19 cellular contexts compared by ENCODE assay signal in genomic region chr7:116569737-116570136, GRCh38. TPM values are rescaled to one million over a fixed set of nuclear protein-coding genes. Genes with fewer than 3 reads are reported as not detected.
A peak's percentile ranks its signal among the peaks of the same experiment; 100 is the strongest.
DNase-seq lines count a peak whose midpoint lies in the region; ATAC-seq and TF ChIP-seq lines count a peak whose summit lies in the region.
"Had no signal": no experiment of that assay in that cellular context is flagged by ENCODE, and none has a peak within 500 bp of the region (broad histone marks: within the 10 kb centered on the region; RNA-seq: fewer than 3 reads in every experiment).

No MANE protein-coding gene starts in this region.

- peak overlapping the region; percentile 99 for H4K5ac ChIP-seq in IMR-90 (ENCODE audit: low read depth, low read length)

- H3K27ac ChIP-seq in IMR-90 (ENCODE audit: insufficient read depth, low read length): peak overlapping the region; percentile 80
- peak overlapping the region; percentile 76 for H3K27ac ChIP-seq in brain microvascular endothelial cell

- peak; percentile 78 for ATAC-seq in IMR-90 (ENCODE audit: low read depth)
- no peak for ATAC-seq in HG03159 (IDR thresholded peaks at IDR 0.05; ENCODE audit: unreplicated experiment)
- ATAC-seq: activated T-cell treated with anti-CD3 and anti-CD28 coated beads, Interleukin-2, amount 50 U/mL, for 72 hours had no signal

- H3K4me3 ChIP-seq in AG09309 (ENCODE audit: control insufficient read depth, low read depth, low read length): no peak overlapping the region
- H3K4me3 ChIP-seq in IMR-90 (ENCODE audit: insufficient read depth, low read depth, low read length): no peak overlapping the region
- H3K4me3 ChIP-seq in brain microvascular endothelial cell (ENCODE audit: low read depth, low read length): no peak overlapping the region

- peak overlapping the region; percentile 97 for H3K23ac ChIP-seq in IMR-90 (ENCODE audit: low read depth, low read length)

- H2BK120ac ChIP-seq in IMR-90 (ENCODE audit: low read depth, low read length): peak overlapping the region; percentile 100

- H3K18ac ChIP-seq in IMR-90 (ENCODE audit: low read depth, low read length): peak overlapping the region; percentile 99

- H3K9ac ChIP-seq in IMR-90 (ENCODE audit: low read depth, low read length): no peak overlapping the region

- no peak for TF ChIP-seq RAD21 in IMR-90 (IDR thresholded peaks at IDR 0.05; ENCODE audit: low read length)

- no peaks in the 10 kb centered on the region for H3K9me3 ChIP-seq in IMR-90 (ENCODE audit: control insufficient read depth, insufficient read depth, low read length)

- H3K4me2 ChIP-seq in IMR-90 (ENCODE audit: low read depth, low read length): peak overlapping the region; percentile 58; the same call in 1 of the 2 replicates

- H3K27me3 ChIP-seq in IMR-90 (ENCODE audit: control insufficient read depth, insufficient read depth, low read length): no peaks in the 10 kb centered on the region
- H3K27me3 ChIP-seq in brain microvascular endothelial cell (replicated peaks): no peaks in the 10 kb centered on the region

- POLR2A ChIA-PET in IMR-90 (lab: Charles Lee; ENCODE audit: unreplicated experiment): interaction anchor here (0.9 kb wide), 1 partner anchor 22 kb away, joined by 5 read pairs; no protein-coding TSS in a partner anchor

- intact Hi-C loops in IMR-90 (cut with micrococcal nuclease): no loop called here
- intact Hi-C loops in activated T-helper 1 cell treated with anti-CD3 and anti-CD28 coated beads, Interleukin-12 subunit alpha, Interleukin-12 subunit beta, Interleukin-2, Interleukin-4 antibody, amounts not matched to agents 30 ng/mL and 10 ng/mL and 1 ng/mL, durations not matched to agents 14 hours and 24 hours and 36 hours (cut with micrococcal nuclease): no loop called here

- no peak overlapping the region for H3K27ac Mint-ChIP-seq in activated T-helper 1 cell treated with anti-CD3 and anti-CD28 coated beads, Interleukin-12 subunit alpha, Interleukin-12 subunit beta, Interleukin-2, Interleukin-4 antibody, amounts not matched to agents 30 ng/mL and 10 ng/mL and 1 ng/mL, durations not matched to agents 14 hours and 24 hours and 36 hours
- H3K27ac Mint-ChIP-seq: activated CD4-positive, alpha-beta T cell treated with anti-CD3 and anti-CD28 coated beads, Interleukin-2, amount 10 ng/mL, durations not matched to agents 24 days and 14 days; activated T-cell treated with anti-CD3 and anti-CD28 coated beads, Interleukin-2, amount 50 U/mL, for 72 hours; CD4-positive, alpha-beta memory T cell; stimulated activated naive CD8-positive, alpha-beta T cell treated with anti-CD3 and anti-CD28 coated beads, Interleukin-15, Interleukin-2, amounts not matched to agents 100 ng/mL and 50 ng/mL, for 24 hours had no signal

- TF ChIP-seq POLR2A in IMR-90 (IDR thresholded peaks at IDR 0.05; ENCODE audit: low read depth, low read length): no peak

- H3K14ac ChIP-seq in IMR-90 (replicated peaks; ENCODE audit: low read depth, low read length): peak overlapping the region; percentile 99

- peaks cover 0 to 13% of the 10 kb centered on the region in 2 experiments; a peak in 2 of 4 replicates for H3K79me1 ChIP-seq in IMR-90 (ENCODE audit: low read depth in 1 of 2, low read length in 2 of 2)

- peaks cover 11% of the 10 kb centered on the region for H3K9me1 ChIP-seq in IMR-90 (ENCODE audit: insufficient read depth, low read length)

- dilution Hi-C loops in IMR-90 (cut with HindIII; ENCODE audit: low sequenced_read_pairs, unreplicated experiment): no loop called here

- peak overlapping the region; percentile 61 for H3K56ac ChIP-seq in IMR-90 (ENCODE audit: extremely low read depth, insufficient read depth, low read length)

- H2BK20ac ChIP-seq in IMR-90 (ENCODE audit: low read depth, low read length): peak overlapping the region; percentile 100

- no peaks in the 10 kb centered on the region for H4K20me1 ChIP-seq in IMR-90 (ENCODE audit: insufficient read depth, low read length)

- no peaks in the 10 kb centered on the region for H3K9me3 Mint-ChIP-seq in activated T-helper 1 cell treated with anti-CD3 and anti-CD28 coated beads, Interleukin-12 subunit alpha, Interleukin-12 subunit beta, Interleukin-2, Interleukin-4 antibody, amounts not matched to agents 30 ng/mL and 10 ng/mL and 1 ng/mL, durations not matched to agents 14 hours and 24 hours and 36 hours
- H3K9me3 Mint-ChIP-seq: activated CD4-positive, alpha-beta T cell treated with anti-CD3 and anti-CD28 coated beads, Interleukin-2, amount 10 ng/mL, durations not matched to agents 24 days and 14 days; activated T-cell treated with anti-CD3 and anti-CD28 coated beads, Interleukin-2, amount 50 U/mL, for 72 hours; CD4-positive, alpha-beta memory T cell; stimulated activated naive CD8-positive, alpha-beta T cell treated with anti-CD3 and anti-CD28 coated beads, Interleukin-15, Interleukin-2, amounts not matched to agents 100 ng/mL and 50 ng/mL, for 24 hours had no signal

- DNase-seq in AG09309 (ENCODE audit: low read depth) (peak; percentile 85), IMR-90 (peak; percentile 93), brain microvascular endothelial cell (peak; percentile 76), kidney glomerular epithelial cell (lab: John Stamatoyannopoulos, UW) (peak; percentile 76), NCI-H2196 treated with DMSO at 0.1 percent for 48 hours (lab: John Stamatoyannopoulos, UW; ENCODE audit: unreplicated experiment) (no peak), SKM-1 treated with dmso at 0.1 percent for 144 hours (lab: John Stamatoyannopoulos, UW; ENCODE audit: unreplicated experiment) (no peak)
- no peak for DNase-seq in activated T-helper 1 cell treated with anti-CD3 and anti-CD28 coated beads, Interleukin-12 subunit alpha, Interleukin-12 subunit beta, Interleukin-2, Interleukin-4 antibody, amounts not matched to agents 30 ng/mL and 10 ng/mL and 1 ng/mL, durations not matched to agents 14 hours and 24 hours and 36 hours (ENCODE audit: low spot score)
- DNase-seq: activated CD4-positive, alpha-beta T cell treated with anti-CD3 and anti-CD28 coated beads, Interleukin-2, amount 10 ng/mL, durations not matched to agents 24 days and 14 days; activated T-cell treated with anti-CD3 and anti-CD28 coated beads, Interleukin-2, amount 50 U/mL, for 72 hours; CD4-positive, alpha-beta memory T cell; erythroblast; Kasumi-1; midbrain; NCI-H2081 treated with DMSO at 0.1 percent for 48 hours; NK-92 treated with Interleukin-12 subunit alpha and Interleukin-12 subunit beta, amount 100 ng/mL, for 24 hours; stimulated activated CD4-positive, alpha-beta T cell treated with anti-CD3 and anti-CD28 coated beads, Interleukin-4, amount 100 ng/mL, for 24 hours; T-helper 1 cell had no signal

- in situ Hi-C loops in IMR-90 (cut with MboI; ENCODE audit: low sequenced_read_pairs) (no loop called here), brain microvascular endothelial cell (cut with HindIII; ENCODE audit: low pct_ligation_motif_present, low sequenced_read_pairs) (no loop called here)

- H2AK5ac ChIP-seq in IMR-90 (ENCODE audit: low read depth, low read length): peak overlapping the region; percentile 97

- no peaks in the 10 kb centered on the region for H3K36me3 Mint-ChIP-seq in activated T-helper 1 cell treated with anti-CD3 and anti-CD28 coated beads, Interleukin-12 subunit alpha, Interleukin-12 subunit beta, Interleukin-2, Interleukin-4 antibody, amounts not matched to agents 30 ng/mL and 10 ng/mL and 1 ng/mL, durations not matched to agents 14 hours and 24 hours and 36 hours (ENCODE audit: low read depth)
- H3K36me3 Mint-ChIP-seq: CD4-positive, alpha-beta memory T cell had no signal

- H3K36me3 ChIP-seq in IMR-90 (ENCODE audit: control insufficient read depth, insufficient read depth, low read length): no peaks in the 10 kb centered on the region
- H3K36me3 ChIP-seq in brain microvascular endothelial cell (replicated peaks): no peaks in the 10 kb centered on the region

- H2AK9ac ChIP-seq in IMR-90 (replicated peaks; ENCODE audit: low read depth, low read length, poor library complexity): no peak overlapping the region

- no peak overlapping the region for H3K4me3 Mint-ChIP-seq in activated T-helper 1 cell treated with anti-CD3 and anti-CD28 coated beads, Interleukin-12 subunit alpha, Interleukin-12 subunit beta, Interleukin-2, Interleukin-4 antibody, amounts not matched to agents 30 ng/mL and 10 ng/mL and 1 ng/mL, durations not matched to agents 14 hours and 24 hours and 36 hours
- H3K4me3 Mint-ChIP-seq: activated CD4-positive, alpha-beta T cell treated with anti-CD3 and anti-CD28 coated beads, Interleukin-2, amount 10 ng/mL, durations not matched to agents 24 days and 14 days; activated T-cell treated with anti-CD3 and anti-CD28 coated beads, Interleukin-2, amount 50 U/mL, for 72 hours; CD4-positive, alpha-beta memory T cell; stimulated activated naive CD8-positive, alpha-beta T cell treated with anti-CD3 and anti-CD28 coated beads, Interleukin-15, Interleukin-2, amounts not matched to agents 100 ng/mL and 50 ng/mL, for 24 hours had no signal

- peaks cover 16% of the 10 kb centered on the region for H3K27me3 Mint-ChIP-seq in activated T-helper 1 cell treated with anti-CD3 and anti-CD28 coated beads, Interleukin-12 subunit alpha, Interleukin-12 subunit beta, Interleukin-2, Interleukin-4 antibody, amounts not matched to agents 30 ng/mL and 10 ng/mL and 1 ng/mL, durations not matched to agents 14 hours and 24 hours and 36 hours (ENCODE audit: insufficient read depth)

- no peaks in the 10 kb centered on the region for H3K4me1 Mint-ChIP-seq in activated T-helper 1 cell treated with anti-CD3 and anti-CD28 coated beads, Interleukin-12 subunit alpha, Interleukin-12 subunit beta, Interleukin-2, Interleukin-4 antibody, amounts not matched to agents 30 ng/mL and 10 ng/mL and 1 ng/mL, durations not matched to agents 14 hours and 24 hours and 36 hours (ENCODE audit: low read depth)
- H3K4me1 Mint-ChIP-seq: activated CD4-positive, alpha-beta T cell treated with anti-CD3 and anti-CD28 coated beads, Interleukin-2, amount 10 ng/mL, durations not matched to agents 24 days and 14 days; CD4-positive, alpha-beta memory T cell had no signal

- CTCF ChIA-PET in IMR-90 (lab: Yijun Ruan, JAX): interaction anchor here (1.0 kb wide), 1 partner anchor 12 kb away, joined by 3 read pairs; no protein-coding TSS in a partner anchor

- WGBS in IMR-90 (ENCODE audit: extremely low coverage in 2 of 2, insufficient read length in 1 of 2), 2 experiments: 0% methylated on average over 3 of the region's 3 CpGs; no CpG with 5 or more reads in 1 of the 2 experiments

- peaks cover 15% of the 10 kb centered on the region for H3K4me1 ChIP-seq in IMR-90 (ENCODE audit: control insufficient read depth, insufficient read depth, low read length)

- no peak for TF ChIP-seq CTCF in AG09309 (IDR thresholded peaks at IDR 0.05; ENCODE audit: control insufficient read depth, insufficient read depth, low read depth, low read length, missing control alignments)
- TF ChIP-seq CTCF in IMR-90 (conservative IDR thresholded peaks at IDR 0.05; ENCODE audit: low read depth, low read length): no peak
- TF ChIP-seq CTCF in brain microvascular endothelial cell (IDR thresholded peaks at IDR 0.05; ENCODE audit: low read depth, low read length, missing control alignments): no peak

- H2BK15ac ChIP-seq in IMR-90 (ENCODE audit: low read depth, low read length): peak overlapping the region; percentile 100; the same call in 2 of the 3 replicates

- peak overlapping the region; percentile 91 for H2BK5ac ChIP-seq in IMR-90 (ENCODE audit: low read depth, low read length, poor library complexity, severe bottlenecking)

- peak overlapping the region; percentile 96 for H3K4ac ChIP-seq in IMR-90 (ENCODE audit: low read depth, low read length)

- H2AFZ ChIP-seq in IMR-90 (replicated peaks; ENCODE audit: low read length, poor library complexity): no peak overlapping the region

- BruUV-seq in IMR-90 (replicated peaks; lab: Mats Ljungman, UMichigan): no TSS peak

- H4K8ac ChIP-seq in IMR-90 (ENCODE audit: low read depth in 2 of 2, low read length in 2 of 2): peak overlapping the region; percentile 83 to 97

- peak overlapping the region; percentile 100 for H4K91ac ChIP-seq in IMR-90 (ENCODE audit: insufficient read depth, low read depth, low read length)

RNA-seq across cellular contexts. Expression of gene CAV1, which starts 44.9 kb away (rescaled TPM):
- 1,496 and 1,592 TPM in 2 replicates for total RNA-seq in IMR-90 (2012; rRNA removed)
- polyA plus RNA-seq in IMR-90 (2012; rRNA removed): 1,549 and 1,808 TPM in 2 replicates
- 1,102 and 4,328 TPM in 2 replicates for polyA plus RNA-seq in IMR-90 (2012; cell fraction: cytosol; rRNA removed)
- 319 and 633 TPM in 2 replicates for polyA plus RNA-seq in IMR-90 (2012; cell fraction: nucleus; rRNA removed; ENCODE audit: low replicate concordance)
- total RNA-seq in activated T-helper 1 cell treated with anti-CD3 and anti-CD28 coated beads, Interleukin-12 subunit alpha, Interleukin-12 subunit beta, Interleukin-2, Interleukin-4 antibody, amounts not matched to agents 30 ng/mL and 10 ng/mL and 1 ng/mL, durations not matched to agents 14 hours and 24 hours and 36 hours: 0.76 and 1.8 TPM in 2 replicates
- total RNA-seq: CD4-positive, alpha-beta memory T cell had no signal
- polyA plus RNA-seq: CD4-positive, alpha-beta memory T cell had no signal

Comparison
In these comparisons a context has a peak if more than half of its experiments do, and no peak if none do; other contexts are left out.
1. DNase-seq: peak in AG09309 (single experiment), IMR-90 (single experiment), brain microvascular endothelial cell (single experiment) and kidney glomerular epithelial cell (single experiment); none in NCI-H2196 treated with DMSO at 0.1 percent for 48 hours (single experiment), activated T-helper 1 cell treated with anti-CD3 and anti-CD28 coated beads, Interleukin-12 subunit alpha, Interleukin-12 subunit beta, Interleukin-2, Interleukin-4 antibody, amounts not matched to agents 30 ng/mL and 10 ng/mL and 1 ng/mL, durations not matched to agents 14 hours and 24 hours and 36 hours (single experiment) and SKM-1 treated with dmso at 0.1 percent for 144 hours (single experiment).
2. RNA of gene CAV1, which starts 44.9 kb away (total RNA-seq): 1,496 to 1,592 TPM in IMR-90; 0.76 to 1.8 TPM in activated T-helper 1 cell treated with anti-CD3 and anti-CD28 coated beads, Interleukin-12 subunit alpha, Interleukin-12 subunit beta, Interleukin-2, Interleukin-4 antibody, amounts not matched to agents 30 ng/mL and 10 ng/mL and 1 ng/mL, durations not matched to agents 14 hours and 24 hours and 36 hours; every median in the first group is over 100 times any median in the second.